ENCODE assay signal across 8 cellular contexts in genomic region chr2:230007931-230008707, GRCh38.
A peak's percentile ranks its signal among the peaks of the same experiment; 100 is the strongest.
DNase-seq lines count a peak whose midpoint lies in the region; ATAC-seq lines count a peak whose summit lies in the region.

No MANE protein-coding gene starts in this region.

- POLR2A ChIA-PET in activated CD4-positive, alpha-beta memory T cell treated with anti-CD3 and anti-CD28 coated beads, Interleukin-2, amount 10 ng/mL, durations not matched to agents 7 days and 5 days (lab: Charles Lee) = no interaction called here

- H3K4me1 Mint-ChIP-seq in activated CD4-positive, alpha-beta memory T cell treated with anti-CD3 and anti-CD28 coated beads, Interleukin-2, amount 10 ng/mL, durations not matched to agents 7 days and 5 days = peaks cover 7% of the 10 kb centered on the region

- no peaks in the 10 kb centered on the region for H3K36me3 Mint-ChIP-seq in activated CD4-positive, alpha-beta memory T cell treated with anti-CD3 and anti-CD28 coated beads, Interleukin-2, amount 10 ng/mL, durations not matched to agents 7 days and 5 days (ENCODE audit: low read depth)

- no peaks in the 10 kb centered on the region for H3K27me3 Mint-ChIP-seq in activated CD4-positive, alpha-beta memory T cell treated with anti-CD3 and anti-CD28 coated beads, Interleukin-2, amount 10 ng/mL, durations not matched to agents 7 days and 5 days

- CTCF ChIA-PET in activated CD4-positive, alpha-beta memory T cell treated with anti-CD3 and anti-CD28 coated beads, Interleukin-2, amount 10 ng/mL, durations not matched to agents 7 days and 5 days (lab: Charles Lee) = interaction anchor here (0.6 to 5.3 kb wide), 18 partner anchors 9 to 671 kb away, joined by 3 to 41 read pairs (median 4); partner anchors contain the start of gene SLC16A14

- no peaks in the 10 kb centered on the region for H3K9me3 Mint-ChIP-seq in activated CD4-positive, alpha-beta memory T cell treated with anti-CD3 and anti-CD28 coated beads, Interleukin-2, amount 10 ng/mL, durations not matched to agents 7 days and 5 days

- DNase-seq in DMS153 (lab: John Stamatoyannopoulos, UW) = peak; percentile 3
- peak; percentile 32 for DNase-seq in NCI-H82 treated with DMSO at 0.1 percent for 48 hours (lab: John Stamatoyannopoulos, UW; ENCODE audit: unreplicated experiment)
- DNase-seq in activated CD4-positive, alpha-beta memory T cell treated with anti-CD3 and anti-CD28 coated beads, Interleukin-2, amount 10 ng/mL, durations not matched to agents 7 days and 5 days = peak; percentile 83
- peak; percentile 66 for DNase-seq in effector CD8-positive, alpha-beta T cell (lab: John Stamatoyannopoulos, UW)
- DNase-seq in lung microvascular endothelial cell (ENCODE audit: low read depth in 2 of 2) = peak; percentile 74 to 83
- DNase-seq in stimulated activated CD8-positive, alpha-beta memory T cell treated with anti-CD3 and anti-CD28 coated beads, Interleukin-12 subunit alpha, Interleukin-12 subunit beta, amount 100 ng/mL, for 1 hour (ENCODE audit: low read depth) = peak; percentile 74

- H3K4me3 Mint-ChIP-seq in activated CD4-positive, alpha-beta memory T cell treated with anti-CD3 and anti-CD28 coated beads, Interleukin-2, amount 10 ng/mL, durations not matched to agents 7 days and 5 days = no peak overlapping the region

- H3K27ac Mint-ChIP-seq in activated CD4-positive, alpha-beta memory T cell treated with anti-CD3 and anti-CD28 coated beads, Interleukin-2, amount 10 ng/mL, durations not matched to agents 7 days and 5 days = no peak overlapping the region

- peak; percentile 60 for ATAC-seq in HG03135 (IDR thresholded peaks at IDR 0.05; ENCODE audit: unreplicated experiment)
- no peak for ATAC-seq in GM21723 (IDR thresholded peaks at IDR 0.05; ENCODE audit: unreplicated experiment)

Comparison
In these comparisons a context has a peak if more than half of its experiments do, and no peak if none do; other contexts are left out.
1. DNase-seq: peak in every context shown above with its lines; median percentile 83 in activated CD4-positive, alpha-beta memory T cell treated with anti-CD3 and anti-CD28 coated beads, Interleukin-2, amount 10 ng/mL, durations not matched to agents 7 days and 5 days; 78 in lung microvascular endothelial cell; 74 in stimulated activated CD8-positive, alpha-beta memory T cell treated with anti-CD3 and anti-CD28 coated beads, Interleukin-12 subunit alpha, Interleukin-12 subunit beta, amount 100 ng/mL, for 1 hour; 66 in effector CD8-positive, alpha-beta T cell; 32 in NCI-H82 treated with DMSO at 0.1 percent for 48 hours; 3 in DMS153.